Comparison of ENCODE assay signal across 8 cellular contexts in genomic region chr5:134577796-134578577, GRCh38. TPM values are rescaled to one million over a fixed set of nuclear protein-coding genes. Genes with fewer than 3 reads are reported as not detected.
DNase-seq lines count a peak whose midpoint lies in the region; ATAC-seq and TF ChIP-seq lines count a peak whose summit lies in the region.

No MANE protein-coding gene starts in this region.

- WGBS in suprapubic skin, result 40% methylated on average over 14 of the region's 17 CpGs

- no peak for TF ChIP-seq EP300 in suprapubic skin (IDR thresholded peaks at IDR 0.05)

- no peaks in the 10 kb centered on the region for H3K79me2 ChIP-seq in DOHH2 (ENCODE audit: control insufficient read depth, low read length)

- H3K9me2 ChIP-seq in DOHH2 (replicated peaks; ENCODE audit: control insufficient read depth, low read length), result no peaks in the 10 kb centered on the region

- no peak for TF ChIP-seq POLR2A in suprapubic skin (IDR thresholded peaks at IDR 0.05)

- H3F3A ChIP-seq in DOHH2 (ENCODE audit: control insufficient read depth, insufficient read depth), result no peaks in the 10 kb centered on the region

- H3K4me2 ChIP-seq in DOHH2 (ENCODE audit: low read length), result no peak overlapping the region

- peaks cover 52% of the 10 kb centered on the region for H3K36me3 ChIP-seq in DOHH2 (ENCODE audit: control insufficient read depth, low read length)
- H3K36me3 ChIP-seq in RWPE2 (ENCODE audit: low read depth), result peaks cover 75% of the 10 kb centered on the region
- peaks cover 68% of the 10 kb centered on the region for H3K36me3 ChIP-seq in suprapubic skin

- H3K4me3 ChIP-seq in DOHH2 (ENCODE audit: low read length) (no peak overlapping the region), LNCaP clone FGC (ENCODE audit: low read depth, low read length) (no peak overlapping the region), RWPE2 (ENCODE audit: severe bottlenecking) (no peak overlapping the region), foreskin fibroblast (ENCODE audit: low read depth in 1 of 2, low read length in 2 of 2) (no peak overlapping the region), suprapubic skin (no peak overlapping the region)

- no peaks in the 10 kb centered on the region for H3K4me1 ChIP-seq in DOHH2 (ENCODE audit: control insufficient read depth, low read length)
- H3K4me1 ChIP-seq in RWPE2 (ENCODE audit: insufficient read depth, poor library complexity, severe bottlenecking), result no peaks in the 10 kb centered on the region
- H3K4me1 ChIP-seq in suprapubic skin, result peaks cover 25% of the 10 kb centered on the region

- no peaks in the 10 kb centered on the region for H4K20me1 ChIP-seq in DOHH2 (ENCODE audit: control insufficient read depth, insufficient read depth, low read depth, low read length)

- ATAC-seq in RWPE2 (ENCODE audit: low read depth) (peak; percentile 56), GM18861 (IDR thresholded peaks at IDR 0.05; ENCODE audit: unreplicated experiment) (no peak)

- TF ChIP-seq CTCF in DOHH2 (IDR thresholded peaks at IDR 0.05; ENCODE audit: low read depth, low read length, poor library complexity, severe bottlenecking), result peak; percentile 96
- peak; percentile 83 for TF ChIP-seq CTCF in LNCaP clone FGC (IDR thresholded peaks at IDR 0.05; ENCODE audit: control insufficient read depth, extremely low read depth, insufficient read depth)
- peak; percentile 98 for TF ChIP-seq CTCF in RWPE2 (IDR thresholded peaks at IDR 0.05; ENCODE audit: poor library complexity, severe bottlenecking)
- TF ChIP-seq CTCF in foreskin fibroblast (IDR thresholded peaks at IDR 0.05; ENCODE audit: low read depth, low read length), result peak; percentile 86
- TF ChIP-seq CTCF in suprapubic skin (IDR thresholded peaks at IDR 0.05), result peak; percentile 62 to 66

- DNase-seq in LNCaP clone FGC (ENCODE audit: low read depth), result no peak
- peak; percentile 83 for DNase-seq in RWPE2 (ENCODE audit: low spot score)
- peak; percentile 55 to 66 for DNase-seq in activated T-helper 1 cell treated with anti-CD3 and anti-CD28 coated beads, Interleukin-2, amount 50 U/mL, for 16 hours (ENCODE audit: low read depth in 1 of 2, low spot score in 1 of 2)
- peak; percentile 58 to 87 for DNase-seq in foreskin fibroblast
- peak in 47 of 56 donors; percentile 20 to 88 (median 54) for DNase-seq in nucleus accumbens (lab: John Stamatoyannopoulos, UW)
- DNase-seq in suprapubic skin (ENCODE audit: low spot score in 2 of 2), result peak in 1 of 2 donors; percentile 84

- H3K27me3 ChIP-seq in DOHH2 (ENCODE audit: control insufficient read depth, low read length) (no peaks in the 10 kb centered on the region), RWPE2 (ENCODE audit: insufficient read depth, poor library complexity, severe bottlenecking) (no peaks in the 10 kb centered on the region), suprapubic skin (no peaks in the 10 kb centered on the region)

- H3K27ac ChIP-seq in DOHH2 (ENCODE audit: low read depth, low read length) (no peak overlapping the region), RWPE2 (ENCODE audit: poor library complexity, severe bottlenecking) (no peak overlapping the region), suprapubic skin (no peak overlapping the region)

- H3K9me3 ChIP-seq in DOHH2 (ENCODE audit: control insufficient read depth, insufficient read depth, low read length) (no peaks in the 10 kb centered on the region), RWPE2 (ENCODE audit: severe bottlenecking) (no peaks in the 10 kb centered on the region), suprapubic skin (no peaks in the 10 kb centered on the region)

RNA-seq across cellular contexts. Expression of gene JADE2, which starts 52.5 kb away (rescaled TPM):
- total RNA-seq in suprapubic skin, result 10 to 100 TPM; 31.4 to 62.1 (median 56.6) TPM

RNA-seq across cellular contexts. Expression of gene SAR1B, which starts 54.6 kb away (rescaled TPM):
- total RNA-seq in suprapubic skin, result 10 to 100 TPM; 30.7 to 41.9 (median 34.9) TPM
